Comparison of ENCODE assay signal across 23 cellular contexts in genomic region chr2:238594796-238595749, GRCh38.
DNase-seq lines count a peak whose midpoint lies in the region; ATAC-seq, FAIRE-seq and TF ChIP-seq lines count a peak whose summit lies in the region.
"Had no signal": no experiment of that assay in that cellular context is flagged by ENCODE, and none has a peak within 500 bp of the region (broad histone marks: within the 10 kb centered on the region; RNA-seq: fewer than 3 reads in every experiment).

No MANE protein-coding gene starts in this region.

- intact Hi-C loops in kidney (cut with DNase I) (no loop called here), mucosa of descending colon (cut with DNase I, micrococcal nuclease) (no loop called here)
- intact Hi-C loops in CD4-positive, alpha-beta T cell (cut with DNase I, micrococcal nuclease) = no loop called here

- H3K27me3 ChIP-seq in neural progenitor cell (no peaks in the 10 kb centered on the region), brain microvascular endothelial cell (replicated peaks) (no peaks in the 10 kb centered on the region)
- peaks cover 4% of the 10 kb centered on the region for H3K27me3 ChIP-seq in CD4-positive, alpha-beta T cell (ENCODE audit: control insufficient read depth, insufficient read depth, low read length)

- no peaks in the 10 kb centered on the region for H3K36me3 Mint-ChIP-seq in activated CD8-positive, alpha-beta memory T cell treated with anti-CD3 and anti-CD28 coated beads, Interleukin-2, amount 10 ng/mL, durations not matched to agents 7 days and 5 days
- H3K36me3 Mint-ChIP-seq in neural progenitor cell = no peaks in the 10 kb centered on the region
- H3K36me3 Mint-ChIP-seq in CD4-positive, alpha-beta T cell (ENCODE audit: low read depth) = no peaks in the 10 kb centered on the region
- H3K36me3 Mint-ChIP-seq in activated naive CD8-positive, alpha-beta T cell treated with anti-CD3 and anti-CD28 coated beads, Interleukin-2, amount 50 U/mL, for 24 hours (ENCODE audit: low read depth) = no peaks in the 10 kb centered on the region
- H3K36me3 Mint-ChIP-seq: CD4-positive, alpha-beta memory T cell had no signal

- H3K9me3 Mint-ChIP-seq in activated CD8-positive, alpha-beta memory T cell treated with anti-CD3 and anti-CD28 coated beads, Interleukin-2, amount 10 ng/mL, durations not matched to agents 7 days and 5 days (ENCODE audit: low read depth) = no peaks in the 10 kb centered on the region
- no peaks in the 10 kb centered on the region for H3K9me3 Mint-ChIP-seq in neural progenitor cell
- no peaks in the 10 kb centered on the region for H3K9me3 Mint-ChIP-seq in CD4-positive, alpha-beta T cell
- H3K9me3 Mint-ChIP-seq in activated naive CD8-positive, alpha-beta T cell treated with anti-CD3 and anti-CD28 coated beads, Interleukin-2, amount 50 U/mL, for 24 hours = no peaks in the 10 kb centered on the region

- TF ChIP-seq CTCF in kidney (IDR thresholded peaks at IDR 0.05; ENCODE audit: borderline replicate concordance, extremely low read depth, insufficient read depth) = no peak
- TF ChIP-seq CTCF in neural progenitor cell (IDR thresholded peaks at IDR 0.05) = no peak
- no peak for TF ChIP-seq CTCF in brain microvascular endothelial cell (IDR thresholded peaks at IDR 0.05; ENCODE audit: low read depth, low read length, missing control alignments)
- no peak for TF ChIP-seq CTCF in mucosa of descending colon (IDR thresholded peaks at IDR 0.05)
- no peak for TF ChIP-seq CTCF in CD4-positive, alpha-beta T cell (IDR thresholded peaks at IDR 0.05)

- H3K4me2 ChIP-seq in neural progenitor cell = no peak overlapping the region

- peaks cover 3 to 6% of the 10 kb centered on the region in 2 donors for H3K4me1 ChIP-seq in kidney (ENCODE audit: control insufficient read depth in 1 of 2, insufficient read depth in 1 of 2, low read depth in 1 of 2, low read length in 2 of 2)
- no peaks in the 10 kb centered on the region for H3K4me1 ChIP-seq in neural progenitor cell
- no peaks in the 10 kb centered on the region for H3K4me1 ChIP-seq in mucosa of descending colon (ENCODE audit: low read depth)

- no peak overlapping the region for H3K27ac Mint-ChIP-seq in activated CD8-positive, alpha-beta memory T cell treated with anti-CD3 and anti-CD28 coated beads, Interleukin-2, amount 10 ng/mL, durations not matched to agents 7 days and 5 days
- peak overlapping the region; percentile 25 for H3K27ac Mint-ChIP-seq in neural progenitor cell
- no peak overlapping the region for H3K27ac Mint-ChIP-seq in CD4-positive, alpha-beta T cell
- no peak overlapping the region for H3K27ac Mint-ChIP-seq in activated naive CD8-positive, alpha-beta T cell treated with anti-CD3 and anti-CD28 coated beads, Interleukin-2, amount 50 U/mL, for 24 hours
- H3K27ac Mint-ChIP-seq: B cell; CD4-positive, alpha-beta memory T cell had no signal

- H4K20me1 ChIP-seq in neural progenitor cell (ENCODE audit: low read depth) = no peaks in the 10 kb centered on the region

- no peak for FAIRE-seq in kidney (lab: Jason Lieb, UNC)
- FAIRE-seq: GM19239 had no signal

- in situ Hi-C loops in brain microvascular endothelial cell (cut with HindIII; ENCODE audit: low pct_ligation_motif_present, low sequenced_read_pairs) = no loop called here

- H3K79me2 ChIP-seq in neural progenitor cell (ENCODE audit: low read depth) = no peaks in the 10 kb centered on the region

- H2AFZ ChIP-seq in neural progenitor cell (replicated peaks) = no peak overlapping the region

- H3K9ac ChIP-seq in kidney (ENCODE audit: low read length in 2 of 2) (no peak overlapping the region), neural progenitor cell (no peak overlapping the region)

- no peaks in the 10 kb centered on the region for H3F3A ChIP-seq in neural progenitor cell (ENCODE audit: low read depth)

- no peak for ATAC-seq in activated CD8-positive, alpha-beta memory T cell treated with anti-CD3 and anti-CD28 coated beads, Interleukin-2, amount 10 ng/mL, durations not matched to agents 7 days and 5 days
- ATAC-seq in mucosa of descending colon = no peak
- ATAC-seq in CD4-positive, alpha-beta T cell (ENCODE audit: poor library complexity) = no peak
- ATAC-seq in activated naive CD8-positive, alpha-beta T cell treated with anti-CD3 and anti-CD28 coated beads, Interleukin-2, amount 50 U/mL, for 24 hours = no peak

- H3K4me1 Mint-ChIP-seq in activated CD8-positive, alpha-beta memory T cell treated with anti-CD3 and anti-CD28 coated beads, Interleukin-2, amount 10 ng/mL, durations not matched to agents 7 days and 5 days = no peaks in the 10 kb centered on the region
- peaks cover 5% of the 10 kb centered on the region for H3K4me1 Mint-ChIP-seq in neural progenitor cell
- H3K4me1 Mint-ChIP-seq in CD4-positive, alpha-beta T cell (ENCODE audit: low read depth) = peaks cover 7% of the 10 kb centered on the region
- no peaks in the 10 kb centered on the region for H3K4me1 Mint-ChIP-seq in activated naive CD8-positive, alpha-beta T cell treated with anti-CD3 and anti-CD28 coated beads, Interleukin-2, amount 50 U/mL, for 24 hours
- H3K4me1 Mint-ChIP-seq: B cell; CD4-positive, alpha-beta memory T cell had no signal

- H3K9me3 ChIP-seq in kidney (ENCODE audit: control insufficient read depth in 1 of 2, low read length in 2 of 2) (no peaks in the 10 kb centered on the region), neural progenitor cell (ENCODE audit: low read depth) (no peaks in the 10 kb centered on the region), mucosa of descending colon (no peaks in the 10 kb centered on the region)
- H3K9me3 ChIP-seq in CD4-positive, alpha-beta T cell (ENCODE audit: control insufficient read depth, low read length) = no peaks in the 10 kb centered on the region

- H3K36me3 ChIP-seq in kidney (ENCODE audit: control insufficient read depth in 1 of 2, insufficient read depth in 2 of 2, low read length in 2 of 2) (no peaks in the 10 kb centered on the region), neural progenitor cell (no peaks in the 10 kb centered on the region), brain microvascular endothelial cell (replicated peaks) (no peaks in the 10 kb centered on the region), mucosa of descending colon (ENCODE audit: low read depth) (no peaks in the 10 kb centered on the region)

- H3K27ac ChIP-seq in kidney (ENCODE audit: low read depth in 2 of 2, low read length in 2 of 2) = no peak overlapping the region
- no peak overlapping the region for H3K27ac ChIP-seq in neural progenitor cell
- H3K27ac ChIP-seq in brain microvascular endothelial cell = no peak overlapping the region
- H3K27ac ChIP-seq in CD4-positive, alpha-beta T cell (ENCODE audit: low read depth, low read length) = no peak overlapping the region
- H3K27ac ChIP-seq: 22Rv1, SK-N-MC had no signal

- DNase-seq in activated CD8-positive, alpha-beta memory T cell treated with anti-CD3 and anti-CD28 coated beads, Interleukin-2, amount 10 ng/mL, durations not matched to agents 7 days and 5 days = peak; percentile 34
- no peak for DNase-seq in activated CD8-positive, alpha-beta memory T cell treated with anti-CD3 and anti-CD28 coated beads, Interleukin-2, amount 50 U/mL, for 4 hours
- peak; percentile 36 for DNase-seq in kidney
- no peak for DNase-seq in neural progenitor cell (ENCODE audit: low spot score)
- DNase-seq in brain microvascular endothelial cell = no peak
- DNase-seq in mucosa of descending colon = no peak
- no peak for DNase-seq in CD4-positive, alpha-beta T cell
- no peak for DNase-seq in activated naive CD8-positive, alpha-beta T cell treated with anti-CD3 and anti-CD28 coated beads, Interleukin-2, amount 50 U/mL, for 24 hours
- DNase-seq: CD4-positive, alpha-beta memory T cell; DMS153; GF-D8; GOT3; KG1; MV-4-11; NCI-H1694 treated with DMSO at 0.1 percent for 48 hours; NCI-H510A treated with DMSO at 0.1 percent for 48 hours; NCI-H774; OCI-M1; SHP77 had no signal

- POLR2A ChIA-PET in CD4-positive, alpha-beta T cell (lab: Charles Lee) = no interaction called here

- CTCF ChIA-PET in activated CD8-positive, alpha-beta memory T cell treated with anti-CD3 and anti-CD28 coated beads, Interleukin-2, amount 10 ng/mL, durations not matched to agents 7 days and 5 days (lab: Charles Lee) = no interaction called here
- CTCF ChIA-PET in CD4-positive, alpha-beta T cell (lab: Charles Lee) = no interaction called here

- H3K4me3 ChIP-seq in kidney (ENCODE audit: low read length in 2 of 2) = no peak overlapping the region
- H3K4me3 ChIP-seq in neural progenitor cell = no peak overlapping the region
- no peak overlapping the region for H3K4me3 ChIP-seq in brain microvascular endothelial cell (ENCODE audit: low read depth, low read length)
- H3K4me3 ChIP-seq in mucosa of descending colon = no peak overlapping the region
- H3K4me3 ChIP-seq: SK-N-MC had no signal

- no peak overlapping the region for H3K4me3 Mint-ChIP-seq in activated CD8-positive, alpha-beta memory T cell treated with anti-CD3 and anti-CD28 coated beads, Interleukin-2, amount 10 ng/mL, durations not matched to agents 7 days and 5 days
- H3K4me3 Mint-ChIP-seq in neural progenitor cell = no peak overlapping the region
- H3K4me3 Mint-ChIP-seq in CD4-positive, alpha-beta T cell = no peak overlapping the region
- H3K4me3 Mint-ChIP-seq in activated naive CD8-positive, alpha-beta T cell treated with anti-CD3 and anti-CD28 coated beads, Interleukin-2, amount 50 U/mL, for 24 hours = no peak overlapping the region
- H3K4me3 Mint-ChIP-seq: B cell; CD4-positive, alpha-beta memory T cell had no signal

- H3K27me3 Mint-ChIP-seq in activated CD8-positive, alpha-beta memory T cell treated with anti-CD3 and anti-CD28 coated beads, Interleukin-2, amount 10 ng/mL, durations not matched to agents 7 days and 5 days = peaks cover 2% of the 10 kb centered on the region
- H3K27me3 Mint-ChIP-seq in neural progenitor cell (ENCODE audit: insufficient read depth, low read depth) = peaks cover 11% of the 10 kb centered on the region
- H3K27me3 Mint-ChIP-seq in CD4-positive, alpha-beta T cell = peaks cover 14% of the 10 kb centered on the region
- peaks cover 11% of the 10 kb centered on the region for H3K27me3 Mint-ChIP-seq in activated naive CD8-positive, alpha-beta T cell treated with anti-CD3 and anti-CD28 coated beads, Interleukin-2, amount 50 U/mL, for 24 hours

Comparison
In these comparisons a context has a peak if more than half of its experiments do, and no peak if none do; other contexts are left out.
1. DNase-seq: peak in activated CD8-positive, alpha-beta memory T cell treated with anti-CD3 and anti-CD28 coated beads, Interleukin-2, amount 10 ng/mL, durations not matched to agents 7 days and 5 days (single experiment) and kidney (single experiment); none in activated CD8-positive, alpha-beta memory T cell treated with anti-CD3 and anti-CD28 coated beads, Interleukin-2, amount 50 U/mL, for 4 hours (single experiment), neural progenitor cell (single experiment), brain microvascular endothelial cell (single experiment), mucosa of descending colon (0 of 3), CD4-positive, alpha-beta T cell (0 of 10) and activated naive CD8-positive, alpha-beta T cell treated with anti-CD3 and anti-CD28 coated beads, Interleukin-2, amount 50 U/mL, for 24 hours (single experiment).